In genomic region chr18:78521136-78521535, GRCh38 we compare ENCODE assay signal across 24 cellular contexts.
"Had no signal": no experiment of that assay in that cellular context is flagged by ENCODE, and none has a peak within 500 bp of the region (broad histone marks: within the 10 kb centered on the region; RNA-seq: fewer than 3 reads in every experiment).

No MANE protein-coding gene starts in this region.

- H3K27ac ChIP-seq: heart left ventricle, left ventricle myocardium inferior, neural progenitor cell, ovary, right atrium auricular region, right lobe of liver, stomach, testis, thyroid gland, transverse colon, upper lobe of right lung, uterus had no signal

- H3K36me3 ChIP-seq: heart left ventricle, left ventricle myocardium inferior, neural progenitor cell, ovary, right atrium auricular region, right lobe of liver, stomach, thyroid gland, transverse colon, upper lobe of right lung, uterus had no signal

- H3K27me3 ChIP-seq: neural progenitor cell, ovary, right atrium auricular region, right lobe of liver, testis, thyroid gland, transverse colon, upper lobe of right lung, uterus had no signal

- H3K9ac ChIP-seq: neural progenitor cell had no signal

- H3K4me3 ChIP-seq: heart left ventricle, left ventricle myocardium inferior, lung, neural progenitor cell, ovary, right atrium auricular region, right lobe of liver, smooth muscle cell, stomach, testis, thyroid gland, transverse colon, upper lobe of right lung, uterus had no signal

- H2AFZ ChIP-seq: neural progenitor cell had no signal

- DNase-seq: glutamatergic neuron; heart left ventricle; hypothalamus; kidney glomerular epithelial cell; left colon; left ventricle myocardium inferior; natural killer cell; nephron progenitor cell; ovary; stimulated activated CD4-positive, alpha-beta T cell treated with anti-CD3 and anti-CD28 coated beads, Interleukin-1b, Interleukin-23, amount 100 ng/mL, for 48 hours; stimulated activated CD4-positive, alpha-beta T cell treated with anti-CD3 and anti-CD28 coated beads, Interleukin-4, amount 100 ng/mL, for 1 hour; stimulated activated naive B cell treated with anti-CD40 and anti-IgM and Interleukin-4, amounts not matched to agents 10 μg/mL and 1 μg/mL and 100 μg/mL, for 72 hours; stimulated activated naive CD8-positive, alpha-beta T cell treated with anti-CD3 and anti-CD28 coated beads, Interleukin-15, Interleukin-2, amounts not matched to agents 100 U/mL and 50 U/mL, for 24 hours; stomach; testis; thyroid gland; transverse colon; upper lobe of right lung; uterus had no signal

- H3K9me3 ChIP-seq: heart left ventricle, left ventricle myocardium inferior, ovary, right atrium auricular region, right lobe of liver, stomach, testis, thyroid gland, transverse colon, upper lobe of right lung, uterus had no signal

- H3K4me2 ChIP-seq: neural progenitor cell, smooth muscle cell had no signal

- H3K4me1 ChIP-seq: left ventricle myocardium inferior, neural progenitor cell, right atrium auricular region, right lobe of liver, transverse colon, uterus had no signal

- ATAC-seq: heart left ventricle; left colon; natural killer cell; right lobe of liver; stimulated activated naive B cell treated with anti-CD40 and anti-IgM and Interleukin-4, amounts not matched to agents 10 μg/mL and 1 μg/mL and 100 μg/mL, for 72 hours; stimulated activated naive CD8-positive, alpha-beta T cell treated with anti-CD3 and anti-CD28 coated beads, Interleukin-15, Interleukin-2, amounts not matched to agents 100 U/mL and 50 U/mL, for 24 hours; upper lobe of right lung had no signal
